12 cellular contexts compared by ENCODE assay signal in the genomic region with DNA sequence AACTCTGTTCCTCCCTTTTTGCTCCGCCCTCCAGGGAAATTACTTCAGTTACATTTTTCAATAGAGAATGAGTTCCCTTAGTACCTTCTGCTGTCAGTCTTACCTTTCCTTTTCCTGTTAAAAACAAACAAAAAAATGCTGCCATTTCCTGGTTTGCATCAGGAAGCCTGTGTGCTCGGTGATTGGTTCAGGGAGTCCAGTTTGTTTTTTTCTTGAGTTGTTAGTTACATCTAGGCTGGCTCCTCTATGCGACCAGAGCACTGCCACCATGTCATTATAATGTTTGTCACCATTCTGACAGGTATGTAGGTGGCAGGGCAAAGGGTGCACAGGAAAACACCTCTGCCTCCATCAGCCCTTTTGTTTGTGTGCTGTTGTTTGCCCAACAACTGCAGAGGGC.
"Had no signal": no experiment of that assay in that cellular context is flagged by ENCODE, and none has a peak within 500 bp of the region (broad histone marks: within the 10 kb centered on the region; RNA-seq: fewer than 3 reads in every experiment).

No MANE protein-coding gene starts in this region.

- H3K4me1 ChIP-seq: ascending aorta, foreskin keratinocyte, left ventricle myocardium inferior, psoas muscle, upper lobe of left lung had no signal

- H3K36me3 ChIP-seq: ascending aorta, left ventricle myocardium inferior, upper lobe of left lung had no signal

- DNase-seq: activated CD4-positive, alpha-beta T cell treated with anti-CD3 and anti-CD28 coated beads, Interleukin-2, amount 50 U/mL, for 4 hours; activated CD4-positive, CD25-positive, alpha-beta regulatory T cell treated with anti-CD3 and anti-CD28 coated beads, Interleukin-2, amount 50 U/mL, for 72 hours; activated T-cell treated with anti-CD3 and anti-CD28 coated beads, Interleukin-2, amount 50 U/mL, for 48 hours; foreskin keratinocyte; head of caudate nucleus; left ventricle myocardium inferior; psoas muscle; stimulated activated CD4-positive, alpha-beta T cell treated with anti-CD3 and anti-CD28 coated beads, Interleukin-12 subunit alpha, Interleukin-12 subunit beta, amount 100 ng/mL, for 4 hours; stimulated activated naive CD4-positive, alpha-beta T cell; upper lobe of left lung had no signal

- ATAC-seq: foreskin keratinocyte, psoas muscle, sciatic nerve had no signal

- H3K4me3 ChIP-seq: ascending aorta, left ventricle myocardium inferior, psoas muscle, upper lobe of left lung had no signal

- H3K27ac ChIP-seq: ascending aorta, foreskin keratinocyte, left ventricle myocardium inferior, psoas muscle, upper lobe of left lung had no signal

- H3K27me3 ChIP-seq: ascending aorta, foreskin keratinocyte, upper lobe of left lung had no signal
